ENCODE assay signal across 1 cellular context in the genomic region with DNA sequence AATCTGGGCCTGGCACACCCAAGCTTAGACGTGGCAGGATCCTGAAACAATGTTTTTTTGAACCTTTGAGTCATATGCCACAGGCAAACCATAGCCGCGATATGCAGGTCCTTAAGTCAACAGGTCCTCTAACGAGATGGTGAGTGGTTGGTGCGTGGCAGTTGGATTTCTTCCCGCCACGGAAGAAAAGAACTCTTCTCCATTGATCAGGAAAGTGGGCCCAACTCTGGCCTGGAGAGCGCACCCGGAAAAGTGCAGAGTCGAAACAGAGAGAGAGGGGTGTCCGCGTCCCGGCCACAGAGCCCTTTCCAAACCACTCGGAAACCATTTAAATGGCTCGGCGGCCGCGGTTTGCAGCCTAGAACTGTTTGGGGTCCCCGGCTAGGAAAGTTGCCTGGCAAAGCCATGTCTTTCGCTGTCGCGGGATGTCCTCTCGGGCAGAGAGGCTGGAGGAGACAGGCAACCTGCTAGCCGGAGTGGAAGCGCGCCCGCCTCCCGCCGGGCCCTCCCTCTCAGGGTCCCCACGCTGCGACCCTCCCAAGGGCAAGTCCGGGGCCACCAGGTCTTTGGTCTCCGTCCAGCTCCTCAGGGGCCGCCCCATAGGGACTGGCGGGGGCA.
TF ChIP-seq lines count a peak whose summit lies in the region.

No MANE protein-coding gene starts in this region.

TF ChIP-seq in HEK293, 187 proteins besides CTCF, POLR2A, EP300 and RAD21 (continued from another document and continues in another):
- TF ChIP-seq, protein P1, sequence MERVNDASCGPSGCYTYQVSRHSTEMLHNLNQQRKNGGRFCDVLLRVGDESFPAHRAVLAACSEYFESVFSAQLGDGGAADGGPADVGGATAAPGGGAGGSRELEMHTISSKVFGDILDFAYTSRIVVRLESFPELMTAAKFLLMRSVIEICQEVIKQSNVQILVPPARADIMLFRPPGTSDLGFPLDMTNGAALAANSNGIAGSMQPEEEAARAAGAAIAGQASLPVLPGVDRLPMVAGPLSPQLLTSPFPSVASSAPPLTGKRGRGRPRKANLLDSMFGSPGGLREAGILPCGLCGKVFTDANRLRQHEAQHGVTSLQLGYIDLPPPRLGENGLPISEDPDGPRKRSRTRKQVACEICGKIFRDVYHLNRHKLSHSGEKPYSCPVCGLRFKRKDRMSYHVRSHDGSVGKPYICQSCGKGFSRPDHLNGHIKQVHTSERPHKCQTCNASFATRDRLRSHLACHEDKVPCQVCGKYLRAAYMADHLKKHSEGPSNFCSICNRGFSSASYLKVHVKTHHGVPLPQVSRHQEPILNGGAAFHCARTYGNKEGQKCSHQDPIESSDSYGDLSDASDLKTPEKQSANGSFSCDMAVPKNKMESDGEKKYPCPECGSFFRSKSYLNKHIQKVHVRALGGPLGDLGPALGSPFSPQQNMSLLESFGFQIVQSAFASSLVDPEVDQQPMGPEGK (tag by site-specific recombination; IDR thresholded peaks at IDR 0.05), result peak; percentile 24; the same call in 1 of the 2 replicates
- TF ChIP-seq ZNF529 (tag by site-specific recombination; IDR thresholded peaks at IDR 0.05; ENCODE audit: insufficient replicate concordance), result no peak
- no peak for TF ChIP-seq MZF1 (tag by site-specific recombination; IDR thresholded peaks at IDR 0.05; ENCODE audit: borderline replicate concordance)
- TF ChIP-seq, protein P2, sequence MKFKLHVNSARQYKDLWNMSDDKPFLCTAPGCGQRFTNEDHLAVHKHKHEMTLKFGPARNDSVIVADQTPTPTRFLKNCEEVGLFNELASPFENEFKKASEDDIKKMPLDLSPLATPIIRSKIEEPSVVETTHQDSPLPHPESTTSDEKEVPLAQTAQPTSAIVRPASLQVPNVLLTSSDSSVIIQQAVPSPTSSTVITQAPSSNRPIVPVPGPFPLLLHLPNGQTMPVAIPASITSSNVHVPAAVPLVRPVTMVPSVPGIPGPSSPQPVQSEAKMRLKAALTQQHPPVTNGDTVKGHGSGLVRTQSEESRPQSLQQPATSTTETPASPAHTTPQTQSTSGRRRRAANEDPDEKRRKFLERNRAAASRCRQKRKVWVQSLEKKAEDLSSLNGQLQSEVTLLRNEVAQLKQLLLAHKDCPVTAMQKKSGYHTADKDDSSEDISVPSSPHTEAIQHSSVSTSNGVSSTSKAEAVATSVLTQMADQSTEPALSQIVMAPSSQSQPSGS (tag by site-specific recombination; IDR thresholded peaks at IDR 0.05; ENCODE audit: low read depth), result no peak
- TF ChIP-seq ZNF391 (tag by site-specific recombination; IDR thresholded peaks at IDR 0.05; ENCODE audit: borderline replicate concordance, low read depth), result no peak
- no peak for TF ChIP-seq ZNF549 (tag by site-specific recombination; IDR thresholded peaks at IDR 0.05)
- TF ChIP-seq, protein P3, sequence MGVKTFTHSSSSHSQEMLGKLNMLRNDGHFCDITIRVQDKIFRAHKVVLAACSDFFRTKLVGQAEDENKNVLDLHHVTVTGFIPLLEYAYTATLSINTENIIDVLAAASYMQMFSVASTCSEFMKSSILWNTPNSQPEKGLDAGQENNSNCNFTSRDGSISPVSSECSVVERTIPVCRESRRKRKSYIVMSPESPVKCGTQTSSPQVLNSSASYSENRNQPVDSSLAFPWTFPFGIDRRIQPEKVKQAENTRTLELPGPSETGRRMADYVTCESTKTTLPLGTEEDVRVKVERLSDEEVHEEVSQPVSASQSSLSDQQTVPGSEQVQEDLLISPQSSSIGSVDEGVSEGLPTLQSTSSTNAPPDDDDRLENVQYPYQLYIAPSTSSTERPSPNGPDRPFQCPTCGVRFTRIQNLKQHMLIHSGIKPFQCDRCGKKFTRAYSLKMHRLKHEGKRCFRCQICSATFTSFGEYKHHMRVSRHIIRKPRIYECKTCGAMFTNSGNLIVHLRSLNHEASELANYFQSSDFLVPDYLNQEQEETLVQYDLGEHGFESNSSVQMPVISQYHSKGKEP (tag by site-specific recombination; IDR thresholded peaks at IDR 0.05), result no peak
- TF ChIP-seq ZNF830 (tag by site-specific recombination; IDR thresholded peaks at IDR 0.05; ENCODE audit: low read depth), result no peak
- TF ChIP-seq, protein P4, sequence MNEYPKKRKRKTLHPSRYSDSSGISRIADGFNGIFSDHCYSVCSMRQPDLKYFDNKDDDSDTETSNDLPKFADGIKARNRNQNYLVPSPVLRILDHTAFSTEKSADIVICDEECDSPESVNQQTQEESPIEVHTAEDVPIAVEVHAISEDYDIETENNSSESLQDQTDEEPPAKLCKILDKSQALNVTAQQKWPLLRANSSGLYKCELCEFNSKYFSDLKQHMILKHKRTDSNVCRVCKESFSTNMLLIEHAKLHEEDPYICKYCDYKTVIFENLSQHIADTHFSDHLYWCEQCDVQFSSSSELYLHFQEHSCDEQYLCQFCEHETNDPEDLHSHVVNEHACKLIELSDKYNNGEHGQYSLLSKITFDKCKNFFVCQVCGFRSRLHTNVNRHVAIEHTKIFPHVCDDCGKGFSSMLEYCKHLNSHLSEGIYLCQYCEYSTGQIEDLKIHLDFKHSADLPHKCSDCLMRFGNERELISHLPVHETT (tag by site-specific recombination; IDR thresholded peaks at IDR 0.05), result no peak
- no peak for TF ChIP-seq ZBTB1 (tag by site-specific recombination; IDR thresholded peaks at IDR 0.05)
- TF ChIP-seq ZNF221 (tag by site-specific recombination; IDR thresholded peaks at IDR 0.05; ENCODE audit: borderline replicate concordance), result no peak
- TF ChIP-seq ZNF596 (tag by site-specific recombination; IDR thresholded peaks at IDR 0.05), result no peak
- TF ChIP-seq, protein P5, sequence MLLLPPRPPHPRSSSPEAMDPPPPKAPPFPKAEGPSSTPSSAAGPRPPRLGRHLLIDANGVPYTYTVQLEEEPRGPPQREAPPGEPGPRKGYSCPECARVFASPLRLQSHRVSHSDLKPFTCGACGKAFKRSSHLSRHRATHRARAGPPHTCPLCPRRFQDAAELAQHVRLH (tag by site-specific recombination; IDR thresholded peaks at IDR 0.05), result no peak
- TF ChIP-seq ZNF138 (tag by site-specific recombination; IDR thresholded peaks at IDR 0.05; ENCODE audit: borderline replicate concordance), result no peak
- peak; percentile 34; the same call in 1 of the 2 replicates for TF ChIP-seq ZNF600 (tag by site-specific recombination; IDR thresholded peaks at IDR 0.05)
- TF ChIP-seq, protein P6, sequence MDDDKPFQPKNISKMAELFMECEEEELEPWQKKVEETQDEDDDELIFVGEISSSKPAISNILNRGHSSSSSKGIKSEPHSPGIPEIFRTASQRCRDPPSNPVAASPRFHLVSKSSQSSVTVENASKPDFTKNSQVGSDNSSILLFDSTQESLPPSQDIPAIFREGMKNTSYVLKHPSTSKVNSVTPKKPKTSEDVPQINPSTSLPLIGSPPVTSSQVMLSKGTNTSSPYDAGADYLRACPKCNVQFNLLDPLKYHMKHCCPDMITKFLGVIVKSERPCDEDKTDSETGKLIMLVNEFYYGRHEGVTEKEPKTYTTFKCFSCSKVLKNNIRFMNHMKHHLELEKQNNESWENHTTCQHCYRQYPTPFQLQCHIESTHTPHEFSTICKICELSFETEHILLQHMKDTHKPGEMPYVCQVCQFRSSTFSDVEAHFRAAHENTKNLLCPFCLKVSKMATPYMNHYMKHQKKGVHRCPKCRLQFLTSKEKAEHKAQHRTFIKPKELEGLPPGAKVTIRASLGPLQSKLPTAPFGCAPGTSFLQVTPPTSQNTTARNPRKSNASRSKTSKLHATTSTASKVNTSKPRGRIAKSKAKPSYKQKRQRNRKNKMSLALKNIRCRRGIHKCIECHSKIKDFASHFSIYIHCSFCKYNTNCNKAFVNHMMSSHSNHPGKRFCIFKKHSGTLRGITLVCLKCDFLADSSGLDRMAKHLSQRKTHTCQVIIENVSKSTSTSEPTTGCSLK (tag by site-specific recombination; IDR thresholded peaks at IDR 0.05), result no peak
- TF ChIP-seq ZNF473 (tag by site-specific recombination; IDR thresholded peaks at IDR 0.05), result no peak
- TF ChIP-seq GLI4 (tag by site-specific recombination; IDR thresholded peaks at IDR 0.05), result no peak
- no peak for TF ChIP-seq GLIS1 (tag by site-specific recombination; IDR thresholded peaks at IDR 0.05)
- TF ChIP-seq KLF16 (tag by site-specific recombination; IDR thresholded peaks at IDR 0.05), result no peak
- TF ChIP-seq, protein P7, sequence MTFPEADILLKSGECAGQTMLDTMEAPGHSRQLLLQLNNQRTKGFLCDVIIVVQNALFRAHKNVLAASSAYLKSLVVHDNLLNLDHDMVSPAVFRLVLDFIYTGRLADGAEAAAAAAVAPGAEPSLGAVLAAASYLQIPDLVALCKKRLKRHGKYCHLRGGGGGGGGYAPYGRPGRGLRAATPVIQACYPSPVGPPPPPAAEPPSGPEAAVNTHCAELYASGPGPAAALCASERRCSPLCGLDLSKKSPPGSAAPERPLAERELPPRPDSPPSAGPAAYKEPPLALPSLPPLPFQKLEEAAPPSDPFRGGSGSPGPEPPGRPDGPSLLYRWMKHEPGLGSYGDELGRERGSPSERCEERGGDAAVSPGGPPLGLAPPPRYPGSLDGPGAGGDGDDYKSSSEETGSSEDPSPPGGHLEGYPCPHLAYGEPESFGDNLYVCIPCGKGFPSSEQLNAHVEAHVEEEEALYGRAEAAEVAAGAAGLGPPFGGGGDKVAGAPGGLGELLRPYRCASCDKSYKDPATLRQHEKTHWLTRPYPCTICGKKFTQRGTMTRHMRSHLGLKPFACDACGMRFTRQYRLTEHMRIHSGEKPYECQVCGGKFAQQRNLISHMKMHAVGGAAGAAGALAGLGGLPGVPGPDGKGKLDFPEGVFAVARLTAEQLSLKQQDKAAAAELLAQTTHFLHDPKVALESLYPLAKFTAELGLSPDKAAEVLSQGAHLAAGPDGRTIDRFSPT (tag by site-specific recombination; IDR thresholded peaks at IDR 0.05), result no peak
- TF ChIP-seq, protein P8, sequence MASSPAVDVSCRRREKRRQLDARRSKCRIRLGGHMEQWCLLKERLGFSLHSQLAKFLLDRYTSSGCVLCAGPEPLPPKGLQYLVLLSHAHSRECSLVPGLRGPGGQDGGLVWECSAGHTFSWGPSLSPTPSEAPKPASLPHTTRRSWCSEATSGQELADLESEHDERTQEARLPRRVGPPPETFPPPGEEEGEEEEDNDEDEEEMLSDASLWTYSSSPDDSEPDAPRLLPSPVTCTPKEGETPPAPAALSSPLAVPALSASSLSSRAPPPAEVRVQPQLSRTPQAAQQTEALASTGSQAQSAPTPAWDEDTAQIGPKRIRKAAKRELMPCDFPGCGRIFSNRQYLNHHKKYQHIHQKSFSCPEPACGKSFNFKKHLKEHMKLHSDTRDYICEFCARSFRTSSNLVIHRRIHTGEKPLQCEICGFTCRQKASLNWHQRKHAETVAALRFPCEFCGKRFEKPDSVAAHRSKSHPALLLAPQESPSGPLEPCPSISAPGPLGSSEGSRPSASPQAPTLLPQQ (tag by site-specific recombination; IDR thresholded peaks at IDR 0.05), result no peak
- no peak for TF ChIP-seq ZNF548 (tag by site-specific recombination; IDR thresholded peaks at IDR 0.05)
- no peak for TF ChIP-seq RBAK (tag by site-specific recombination; IDR thresholded peaks at IDR 0.05)
- TF ChIP-seq ZXDB (tag by site-specific recombination; IDR thresholded peaks at IDR 0.05), result no peak
- TF ChIP-seq SCRT1 (tag by site-specific recombination; IDR thresholded peaks at IDR 0.05; ENCODE audit: borderline replicate concordance), result peak; percentile 68; the same call in 1 of the 2 replicates
- TF ChIP-seq ZNF701 (tag by site-specific recombination; IDR thresholded peaks at IDR 0.05), result no peak
- peak; percentile 52; the same call in 1 of the 2 replicates for TF ChIP-seq PRDM1 (tag by site-specific recombination; IDR thresholded peaks at IDR 0.05)
- TF ChIP-seq ZNF658 (tag by site-specific recombination; IDR thresholded peaks at IDR 0.05), result no peak
- no peak for TF ChIP-seq ZNF341 (tag by site-specific recombination; IDR thresholded peaks at IDR 0.05; ENCODE audit: low read depth)
- TF ChIP-seq, protein P9, sequence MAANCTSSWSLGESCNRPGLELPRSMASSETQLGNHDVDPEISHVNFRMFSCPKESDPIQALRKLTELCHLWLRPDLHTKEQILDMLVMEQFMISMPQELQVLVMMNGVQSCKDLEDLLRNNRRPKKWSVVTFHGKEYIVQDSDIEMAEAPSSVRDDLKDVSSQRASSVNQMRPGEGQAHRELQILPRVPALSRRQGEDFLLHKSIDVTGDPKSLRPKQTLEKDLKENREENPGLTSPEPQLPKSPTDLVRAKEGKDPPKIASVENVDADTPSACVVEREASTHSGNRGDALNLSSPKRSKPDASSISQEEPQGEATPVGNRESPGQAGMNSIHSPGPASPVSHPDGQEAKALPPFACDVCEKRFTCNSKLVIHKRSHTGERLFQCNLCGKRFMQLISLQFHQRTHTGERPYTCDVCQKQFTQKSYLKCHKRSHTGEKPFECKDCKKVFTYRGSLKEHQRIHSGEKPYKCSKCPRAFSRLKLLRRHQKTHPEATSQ (tag by site-specific recombination; IDR thresholded peaks at IDR 0.05), result no peak
- TF ChIP-seq, protein P10, sequence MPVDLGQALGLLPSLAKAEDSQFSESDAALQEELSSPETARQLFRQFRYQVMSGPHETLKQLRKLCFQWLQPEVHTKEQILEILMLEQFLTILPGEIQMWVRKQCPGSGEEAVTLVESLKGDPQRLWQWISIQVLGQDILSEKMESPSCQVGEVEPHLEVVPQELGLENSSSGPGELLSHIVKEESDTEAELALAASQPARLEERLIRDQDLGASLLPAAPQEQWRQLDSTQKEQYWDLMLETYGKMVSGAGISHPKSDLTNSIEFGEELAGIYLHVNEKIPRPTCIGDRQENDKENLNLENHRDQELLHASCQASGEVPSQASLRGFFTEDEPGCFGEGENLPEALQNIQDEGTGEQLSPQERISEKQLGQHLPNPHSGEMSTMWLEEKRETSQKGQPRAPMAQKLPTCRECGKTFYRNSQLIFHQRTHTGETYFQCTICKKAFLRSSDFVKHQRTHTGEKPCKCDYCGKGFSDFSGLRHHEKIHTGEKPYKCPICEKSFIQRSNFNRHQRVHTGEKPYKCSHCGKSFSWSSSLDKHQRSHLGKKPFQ (tag by site-specific recombination; IDR thresholded peaks at IDR 0.05), result no peak
- no peak for TF ChIP-seq ZSCAN16 (tag by site-specific recombination; IDR thresholded peaks at IDR 0.05)
- TF ChIP-seq, protein P11, sequence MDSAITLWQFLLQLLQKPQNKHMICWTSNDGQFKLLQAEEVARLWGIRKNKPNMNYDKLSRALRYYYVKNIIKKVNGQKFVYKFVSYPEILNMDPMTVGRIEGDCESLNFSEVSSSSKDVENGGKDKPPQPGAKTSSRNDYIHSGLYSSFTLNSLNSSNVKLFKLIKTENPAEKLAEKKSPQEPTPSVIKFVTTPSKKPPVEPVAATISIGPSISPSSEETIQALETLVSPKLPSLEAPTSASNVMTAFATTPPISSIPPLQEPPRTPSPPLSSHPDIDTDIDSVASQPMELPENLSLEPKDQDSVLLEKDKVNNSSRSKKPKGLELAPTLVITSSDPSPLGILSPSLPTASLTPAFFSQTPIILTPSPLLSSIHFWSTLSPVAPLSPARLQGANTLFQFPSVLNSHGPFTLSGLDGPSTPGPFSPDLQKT (IDR thresholded peaks at IDR 0.05; ENCODE audit: borderline replicate concordance, low read depth, low read length), result no peak
- TF ChIP-seq SP2 (tag by site-specific recombination; IDR thresholded peaks at IDR 0.05), result peak; percentile 20; the same call in 1 of the 2 replicates
- TF ChIP-seq EGR2 (tag by site-specific recombination; IDR thresholded peaks at IDR 0.05; ENCODE audit: low read depth), result no peak
- no peak for TF ChIP-seq WT1 (tag by site-specific recombination; IDR thresholded peaks at IDR 0.05)
- TF ChIP-seq ZNF157 (tag by site-specific recombination; IDR thresholded peaks at IDR 0.05), result no peak
- TF ChIP-seq, protein P12, sequence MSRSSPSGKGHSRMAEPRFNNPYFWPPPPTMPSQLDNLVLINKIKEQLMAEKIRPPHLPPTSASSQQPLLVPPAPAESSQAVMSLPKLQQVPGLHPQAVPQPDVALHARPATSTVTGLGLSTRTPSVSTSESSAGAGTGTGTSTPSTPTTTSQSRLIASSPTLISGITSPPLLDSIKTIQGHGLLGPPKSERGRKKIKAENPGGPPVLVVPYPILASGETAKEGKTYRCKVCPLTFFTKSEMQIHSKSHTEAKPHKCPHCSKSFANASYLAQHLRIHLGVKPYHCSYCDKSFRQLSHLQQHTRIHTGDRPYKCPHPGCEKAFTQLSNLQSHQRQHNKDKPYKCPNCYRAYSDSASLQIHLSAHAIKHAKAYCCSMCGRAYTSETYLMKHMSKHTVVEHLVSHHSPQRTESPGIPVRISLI (tag by site-specific recombination; IDR thresholded peaks at IDR 0.05), result 0 out of 2 replicates have a peak, but pooled peaks have one; percentile 24
